In genomic region chr3:24510030-24510648, GRCh38 we compare ENCODE assay signal across 24 cellular contexts. TPM values are rescaled to one million over a fixed set of nuclear protein-coding genes. Genes with fewer than 3 reads are reported as not detected.
DNase-seq lines count a peak whose midpoint lies in the region; FAIRE-seq and TF ChIP-seq lines count a peak whose summit lies in the region.
"Had no signal": no experiment of that assay in that cellular context is flagged by ENCODE, and none has a peak within 500 bp of the region (broad histone marks: within the 10 kb centered on the region; RNA-seq: fewer than 3 reads in every experiment).

No MANE protein-coding gene starts in this region.

- DNase-seq in ELR (ENCODE audit: low read depth) = peak; percentile 52
- DNase-seq in RPMI7951 (ENCODE audit: low read depth) = peak; percentile 17
- peak; percentile 43 for DNase-seq in endothelial cell of umbilical vein (ENCODE audit: low read depth, low spot score)
- no peak for DNase-seq in keratinocyte (ENCODE audit: low read depth, low spot score)
- no peak for DNase-seq in cortex of kidney (lab: John Stamatoyannopoulos, UW)
- DNase-seq in NCI-H748 (lab: John Stamatoyannopoulos, UW; ENCODE audit: unreplicated experiment) = no peak
- DNase-seq in LoVo (ENCODE audit: low spot score) = no peak
- DNase-seq in hypothalamus (lab: John Stamatoyannopoulos, UW) = no peak
- DNase-seq: CD4-positive, CD25-positive, alpha-beta regulatory T cell; DMS79 treated with DMSO at 0.1 percent for 48 hours; IMR-90; NCI-H1694; NCI-H2081; NCI-H2171; NCI-H345; NCI-H524; NCI-H82; RPMI8226; SHP77 treated with DMSO at 0.1 percent for 48 hours had no signal

- dilution Hi-C loops in endothelial cell of umbilical vein (cut with MboI; ENCODE audit: extremely low pct_ligation_motif_present, low sequenced_read_pairs) = no loop called here
- dilution Hi-C loops in keratinocyte (cut with MboI; ENCODE audit: extremely low pct_ligation_motif_present, low sequenced_read_pairs) = no loop called here

- TF ChIP-seq CTCF in endothelial cell of umbilical vein (IDR thresholded peaks at IDR 0.05; ENCODE audit: extremely low read depth in 1 of 2, insufficient read depth in 1 of 2, low read depth in 1 of 2, low read length in 2 of 2) = no peak
- no peak for TF ChIP-seq CTCF in keratinocyte (optimal IDR thresholded peaks at IDR 0.05 in 1 of 3, IDR thresholded peaks at IDR 0.05 in 1 of 3, conservative IDR thresholded peaks at IDR 0.05 in 1 of 3; ENCODE audit: extremely low read depth in 1 of 3, insufficient read depth in 2 of 3, low read length in 3 of 3)

- H3K4me2 ChIP-seq in endothelial cell of umbilical vein (ENCODE audit: insufficient read depth, low read length) (peak overlapping the region; percentile 46), keratinocyte (ENCODE audit: control insufficient read depth, extremely low read depth, insufficient read depth, low read depth, low read length) (peak overlapping the region; percentile 57)
- H3K4me2 ChIP-seq: GM23338 had no signal

- no peaks in the 10 kb centered on the region for H3K9me1 ChIP-seq in endothelial cell of umbilical vein (replicated peaks; ENCODE audit: control insufficient read depth, extremely low read depth, insufficient read depth, low read length)
- no peaks in the 10 kb centered on the region for H3K9me1 ChIP-seq in keratinocyte (ENCODE audit: control insufficient read depth, extremely low read depth, insufficient read depth, low read length)

- H4K20me1 ChIP-seq in endothelial cell of umbilical vein (replicated peaks; ENCODE audit: control insufficient read depth, extremely low read depth, insufficient read depth, low read length) = no peaks in the 10 kb centered on the region
- no peaks in the 10 kb centered on the region for H4K20me1 ChIP-seq in keratinocyte (ENCODE audit: control insufficient read depth, extremely low read depth, insufficient read depth, low read length)

- intact Hi-C loops in endothelial cell of umbilical vein (cut with micrococcal nuclease) = no loop called here

- no peak overlapping the region for H3K27ac ChIP-seq in endothelial cell of umbilical vein (ENCODE audit: insufficient read depth, low read depth, low read length)
- H3K27ac ChIP-seq in keratinocyte (ENCODE audit: control insufficient read depth, insufficient read depth, low read length) = peak overlapping the region; percentile 22
- H3K27ac ChIP-seq: SK-N-MC had no signal

- H3K79me2 ChIP-seq in endothelial cell of umbilical vein (ENCODE audit: control insufficient read depth, insufficient read depth, low read length) (no peaks in the 10 kb centered on the region), keratinocyte (ENCODE audit: control insufficient read depth, insufficient read depth, low read length) (no peaks in the 10 kb centered on the region)

- peaks cover 8% of the 10 kb centered on the region for H3K4me1 ChIP-seq in endothelial cell of umbilical vein (ENCODE audit: control insufficient read depth, extremely low read depth, insufficient read depth, low read length)
- H3K4me1 ChIP-seq in keratinocyte (ENCODE audit: control insufficient read depth, extremely low read depth, insufficient read depth, low read length) = peaks cover 14% of the 10 kb centered on the region

- H3K4me3 ChIP-seq in endothelial cell of umbilical vein (replicated peaks in 1 of 3; ENCODE audit: insufficient read depth in 1 of 3, low read depth in 1 of 3, low read length in 3 of 3) = no peak overlapping the region
- H3K4me3 ChIP-seq in keratinocyte (ENCODE audit: control insufficient read depth in 2 of 3, extremely low read depth in 1 of 3, insufficient read depth in 2 of 3, low read depth in 1 of 3, low read length in 3 of 3) = no peak overlapping the region
- H3K4me3 ChIP-seq: GM23338, HAP-1, SK-N-MC had no signal

- H3K27me3 ChIP-seq in endothelial cell of umbilical vein (ENCODE audit: control insufficient read depth in 2 of 2, insufficient read depth in 2 of 2, low read length in 2 of 2) (no peaks in the 10 kb centered on the region), keratinocyte (ENCODE audit: control insufficient read depth, extremely low read depth, insufficient read depth, low read length) (no peaks in the 10 kb centered on the region)

- FAIRE-seq in endothelial cell of umbilical vein (lab: Jason Lieb, UNC) (peak; percentile 31), keratinocyte (lab: Jason Lieb, UNC) (no peak)
- FAIRE-seq: GM12891 had no signal

- no peak overlapping the region for H2AFZ ChIP-seq in endothelial cell of umbilical vein (ENCODE audit: low read depth, low read length)
- H2AFZ ChIP-seq in keratinocyte (ENCODE audit: control insufficient read depth, low read length) = no peak overlapping the region
- H2AFZ ChIP-seq: GM23338 had no signal

- CTCF ChIA-PET in endothelial cell of umbilical vein (lab: Charles Lee) = interaction anchor here (1.2 kb wide), 2 partner anchors 11 to 14 kb away, joined by 3 to 4 read pairs; no protein-coding TSS in a partner anchor

- TF ChIP-seq POLR2A in endothelial cell of umbilical vein (IDR thresholded peaks at IDR 0.05; ENCODE audit: low read depth, low read length) = no peak

- H3K9me3 ChIP-seq in endothelial cell of umbilical vein (replicated peaks; ENCODE audit: control insufficient read depth, insufficient read depth, low read length) = no peaks in the 10 kb centered on the region
- H3K9me3 ChIP-seq in keratinocyte (ENCODE audit: control insufficient read depth, low read depth, low read length) = no peaks in the 10 kb centered on the region
- H3K9me3 ChIP-seq: HAP-1 had no signal

- no peaks in the 10 kb centered on the region for H3K36me3 ChIP-seq in endothelial cell of umbilical vein (ENCODE audit: control insufficient read depth in 2 of 2, extremely low read depth in 1 of 2, insufficient read depth in 2 of 2, low read length in 2 of 2)
- no peaks in the 10 kb centered on the region for H3K36me3 ChIP-seq in keratinocyte (ENCODE audit: control insufficient read depth in 2 of 2, extremely low read depth in 1 of 2, insufficient read depth in 2 of 2, low read length in 2 of 2)
- H3K36me3 ChIP-seq: HAP-1 had no signal

- BruUV-seq in endothelial cell of umbilical vein (replicated peaks; lab: Mats Ljungman, UMichigan) = no TSS peak

- POLR2A ChIA-PET in endothelial cell of umbilical vein (lab: Charles Lee) = no interaction called here

- no peak overlapping the region for H3K9ac ChIP-seq in endothelial cell of umbilical vein (replicated peaks; ENCODE audit: extremely low read depth, insufficient read depth, low read length)
- H3K9ac ChIP-seq in keratinocyte (ENCODE audit: control insufficient read depth, extremely low read depth, insufficient read depth, low read length) = no peak overlapping the region

TF ChIP-seq in endothelial cell of umbilical vein, 7 proteins besides CTCF, POLR2A, EP300 and RAD21:
- TF ChIP-seq POLR2AphosphoS5 (IDR thresholded peaks at IDR 0.05; ENCODE audit: insufficient read depth, low read depth, low read length) (no peak), GATA2 (IDR thresholded peaks at IDR 0.05; ENCODE audit: insufficient read depth, insufficient read length, low read depth, low read length) (peak; percentile 76), JUN (IDR thresholded peaks at IDR 0.05; ENCODE audit: borderline replicate concordance, insufficient read depth, insufficient read length, low read depth) (no peak), MYC (IDR thresholded peaks at IDR 0.05; ENCODE audit: low read depth, low read length) (no peak), FOS (IDR thresholded peaks at IDR 0.05; ENCODE audit: borderline replicate concordance, insufficient read depth, low read length) (peak; percentile 30), MAX (IDR thresholded peaks at IDR 0.05; ENCODE audit: insufficient read depth, insufficient read length) (no peak)
TF ChIP-seq in endothelial cell of umbilical vein: peak in this region for 2.

RNA-seq across cellular contexts. Expression of gene THRB, which starts 15.5 kb away (rescaled TPM):
- total RNA-seq in RPMI7951 (2014; rRNA removed; shearing (Covaris generic)) = 0.24 and 0.98 TPM in 2 replicates
- 0.18 TPM in 1 of 2 replicates, not detected in the other for total RNA-seq in endothelial cell of umbilical vein
- polyA plus RNA-seq in endothelial cell of umbilical vein (0.06 and 0.13 TPM in 2 replicates), keratinocyte (2.6 to 3.2 TPM (median 3.1 TPM) in 3 replicates)
- polyA plus RNA-seq in endothelial cell of umbilical vein (2011; cell fraction: cytosol; rRNA removed) = 0.04 TPM in 2 replicates
- 0.04 and 0.11 TPM in 2 replicates for polyA plus RNA-seq in endothelial cell of umbilical vein (2011; cell fraction: nucleus; rRNA removed)
- 0.08 and 0.17 TPM in 2 replicates for polyA plus RNA-seq in endothelial cell of umbilical vein (2012)
- polyA minus RNA-seq in endothelial cell of umbilical vein (0.25 and 0.41 TPM in 2 replicates), keratinocyte (5.7 to 9.7 TPM (median 5.8 TPM) in 3 replicates)
- 2.7 TPM for polyA minus RNA-seq in endothelial cell of umbilical vein (2011; cell fraction: cytosol; rRNA and poly(A)+ RNA removed)
- 0.14 and 0.19 TPM in 2 replicates for polyA minus RNA-seq in endothelial cell of umbilical vein (2011; cell fraction: nucleus; rRNA and poly(A)+ RNA removed)
- polyA plus RNA-seq in keratinocyte (2011; ENCODE audit: low read depth) = 5.1 TPM
- polyA plus RNA-seq in keratinocyte (2011; cell fraction: cytosol; rRNA removed) = 2.9 and 4.1 TPM in 2 replicates
- 4.0 and 4.3 TPM in 2 replicates for polyA plus RNA-seq in keratinocyte (2011; cell fraction: nucleus; rRNA removed)
- polyA plus RNA-seq in keratinocyte (2012; ENCODE audit: low replicate concordance) = 2.5 and 4.8 TPM in 2 replicates
- polyA minus RNA-seq in keratinocyte (2011; cell fraction: cytosol; rRNA and poly(A)+ RNA removed) = 2.3 TPM
- polyA minus RNA-seq in keratinocyte (2011; cell fraction: nucleus; rRNA and poly(A)+ RNA removed) = 6.9 and 9.1 TPM in 2 replicates
- total RNA-seq: G401 had no signal
- polyA plus RNA-seq: CD4-positive, CD25-positive, alpha-beta regulatory T cell; IMR-90 had no signal

Comparison
In these comparisons a context has a peak if more than half of its experiments do, and no peak if none do; other contexts are left out.
1. DNase-seq: peak in ELR (single experiment), RPMI7951 (single experiment) and endothelial cell of umbilical vein (single experiment); none in keratinocyte (single experiment), cortex of kidney (single experiment), NCI-H748 (single experiment), LoVo (single experiment) and hypothalamus (0 of 51).